12 cellular contexts compared by ENCODE assay signal in genomic region chr15:44598892-44599291, GRCh38.
DNase-seq lines count a peak whose midpoint lies in the region; ATAC-seq, FAIRE-seq and TF ChIP-seq lines count a peak whose summit lies in the region.
"Had no signal": no experiment of that assay in that cellular context is flagged by ENCODE, and none has a peak within 500 bp of the region (broad histone marks: within the 10 kb centered on the region; RNA-seq: fewer than 3 reads in every experiment).

No MANE protein-coding gene starts in this region.

- no peaks in the 10 kb centered on the region for H3K9me3 Mint-ChIP-seq in GM23338
- no peaks in the 10 kb centered on the region for H3K9me3 Mint-ChIP-seq in memory B cell

- H3K4me1 Mint-ChIP-seq in GM23338 (no peaks in the 10 kb centered on the region), memory B cell (no peaks in the 10 kb centered on the region)

- H3K27me3 Mint-ChIP-seq in GM23338 (ENCODE audit: insufficient read depth, low read depth, poor library complexity) (no peaks in the 10 kb centered on the region), memory B cell (no peaks in the 10 kb centered on the region)

- H3K36me3 Mint-ChIP-seq in GM23338 (ENCODE audit: low read depth) (peaks cover 31% of the 10 kb centered on the region), memory B cell (peaks cover 26% of the 10 kb centered on the region)

- H3K4me3 Mint-ChIP-seq in GM23338 (no peak overlapping the region), memory B cell (no peak overlapping the region)

- H3K27ac ChIP-seq in GM23338 (ENCODE audit: low read depth) (peak overlapping the region; percentile 39), kidney (ENCODE audit: low read depth in 2 of 2, low read length in 2 of 2) (no peak overlapping the region)

- H3K4me3 ChIP-seq in AG04449 (ENCODE audit: low read depth, low read length) = no peak overlapping the region
- no peak overlapping the region for H3K4me3 ChIP-seq in GM23338
- no peak overlapping the region for H3K4me3 ChIP-seq in adipocyte (ENCODE audit: low read length)
- H3K4me3 ChIP-seq in kidney (ENCODE audit: low read length in 2 of 2) = no peak overlapping the region

- POLR2A ChIA-PET in AG04449 (lab: Yijun Ruan, JAX) = no interaction called here

- H3K27me3 ChIP-seq in GM23338 (ENCODE audit: insufficient read depth) = no peaks in the 10 kb centered on the region
- no peaks in the 10 kb centered on the region for H3K27me3 ChIP-seq in adipocyte (replicated peaks; ENCODE audit: control insufficient read depth, insufficient read depth, low read length)

- peak; percentile 46 for DNase-seq in AG04449 (ENCODE audit: low read depth, low spot score)
- no peak for DNase-seq in GM23338 (ENCODE audit: low spot score)
- DNase-seq in adipocyte (ENCODE audit: low read depth) = peak; percentile 76
- DNase-seq in memory B cell (ENCODE audit: low spot score in 2 of 2) = no peak
- DNase-seq in COLO829 (ENCODE audit: low spot score) = no peak
- no peak for DNase-seq in NCI-H1694 treated with DMSO at 0.1 percent for 48 hours (lab: John Stamatoyannopoulos, UW)
- no peak for DNase-seq in kidney
- no peak for DNase-seq in NCI-H524 (lab: John Stamatoyannopoulos, UW)
- DNase-seq: amygdala; COR-L47; mesendoderm; stimulated activated CD4-positive, alpha-beta T cell treated with anti-CD3 and anti-CD28 coated beads, Interleukin-1b, Interleukin-23, amount 100 ng/mL, for 48 hours had no signal

- no peaks in the 10 kb centered on the region for H3K9me2 ChIP-seq in GM23338 (ENCODE audit: insufficient read depth)

- H3K36me3 ChIP-seq in GM23338 (ENCODE audit: insufficient read depth) (peaks cover 18% of the 10 kb centered on the region), adipocyte (ENCODE audit: control insufficient read depth, insufficient read depth, low read length, severe bottlenecking) (peaks cover 86% of the 10 kb centered on the region), kidney (ENCODE audit: control insufficient read depth in 1 of 2, insufficient read depth in 2 of 2, low read length in 2 of 2) (peaks cover 14 to 44% of the 10 kb centered on the region in 2 donors)

- H3F3A ChIP-seq in GM23338 (replicated peaks; ENCODE audit: low read depth) = no peaks in the 10 kb centered on the region

- intact Hi-C loops in kidney (cut with DNase I) = no loop called here

- ATAC-seq in GM23338 (no peak), memory B cell (ENCODE audit: low read depth) (no peak)

- TF ChIP-seq CTCF in AG04449 (IDR thresholded peaks at IDR 0.05; ENCODE audit: insufficient read depth, low read length, missing control alignments) (no peak), GM23338 (conservative IDR thresholded peaks at IDR 0.05; ENCODE audit: low read depth in 2 of 2) (no peak), kidney (IDR thresholded peaks at IDR 0.05; ENCODE audit: borderline replicate concordance, extremely low read depth, insufficient read depth) (no peak)

- no peaks in the 10 kb centered on the region for H3K4me1 ChIP-seq in GM23338 (ENCODE audit: insufficient read depth)
- no peaks in the 10 kb centered on the region for H3K4me1 ChIP-seq in adipocyte (ENCODE audit: control insufficient read depth, insufficient read depth, low read length)
- H3K4me1 ChIP-seq in kidney (ENCODE audit: control insufficient read depth in 1 of 2, insufficient read depth in 1 of 2, low read depth in 1 of 2, low read length in 2 of 2) = no peaks in the 10 kb centered on the region

- H3K9me3 ChIP-seq in adipocyte (ENCODE audit: control insufficient read depth, low read length) = no peaks in the 10 kb centered on the region
- no peaks in the 10 kb centered on the region for H3K9me3 ChIP-seq in kidney (ENCODE audit: control insufficient read depth in 1 of 2, low read length in 2 of 2)

- 0 out of 2 replicates have a peak, but pooled peaks cover 3% of the 10 kb centered on the region for H4K20me1 ChIP-seq in GM23338 (replicated peaks; ENCODE audit: insufficient read depth)

- no peak overlapping the region for H3K9ac ChIP-seq in adipocyte (ENCODE audit: low read length)
- H3K9ac ChIP-seq in kidney (ENCODE audit: low read length in 2 of 2) = no peak overlapping the region

- H3K4me2 ChIP-seq in GM23338 = no peak overlapping the region

- H2AFZ ChIP-seq in GM23338 = no peak overlapping the region

- CTCF ChIA-PET in AG04449 (lab: Yijun Ruan, JAX) = interaction anchor here (1.7 to 3.4 kb wide), 6 partner anchors 10 to 139 kb away, joined by 5 to 22 read pairs (median 10); partner anchors contain the start of gene SPG11

- no peaks in the 10 kb centered on the region for H3K79me2 ChIP-seq in GM23338 (replicated peaks; ENCODE audit: insufficient read depth)

- H3K27ac Mint-ChIP-seq in GM23338 = peak overlapping the region; percentile 86
- H3K27ac Mint-ChIP-seq in memory B cell = peak overlapping the region; percentile 83

- FAIRE-seq in kidney (lab: Jason Lieb, UNC) = no peak

TF ChIP-seq in GM23338, 12 proteins besides CTCF, POLR2A, EP300 and RAD21 (continues in another document):
- TF ChIP-seq CREB1 (CRISPR knock-in tag; IDR thresholded peaks at IDR 0.05; ENCODE audit: low read depth) (no peak), EZH2phosphoT487 (IDR thresholded peaks at IDR 0.05; ENCODE audit: unreplicated experiment) (no peak), POLR2AphosphoS5 (IDR thresholded peaks at IDR 0.05; ENCODE audit: low read depth) (no peak), JUNB (IDR thresholded peaks at IDR 0.05; ENCODE audit: unreplicated experiment) (no peak), ZNF114 (CRISPR knock-in tag; IDR thresholded peaks at IDR 0.05) (no peak)
- TF ChIP-seq, protein P1, sequence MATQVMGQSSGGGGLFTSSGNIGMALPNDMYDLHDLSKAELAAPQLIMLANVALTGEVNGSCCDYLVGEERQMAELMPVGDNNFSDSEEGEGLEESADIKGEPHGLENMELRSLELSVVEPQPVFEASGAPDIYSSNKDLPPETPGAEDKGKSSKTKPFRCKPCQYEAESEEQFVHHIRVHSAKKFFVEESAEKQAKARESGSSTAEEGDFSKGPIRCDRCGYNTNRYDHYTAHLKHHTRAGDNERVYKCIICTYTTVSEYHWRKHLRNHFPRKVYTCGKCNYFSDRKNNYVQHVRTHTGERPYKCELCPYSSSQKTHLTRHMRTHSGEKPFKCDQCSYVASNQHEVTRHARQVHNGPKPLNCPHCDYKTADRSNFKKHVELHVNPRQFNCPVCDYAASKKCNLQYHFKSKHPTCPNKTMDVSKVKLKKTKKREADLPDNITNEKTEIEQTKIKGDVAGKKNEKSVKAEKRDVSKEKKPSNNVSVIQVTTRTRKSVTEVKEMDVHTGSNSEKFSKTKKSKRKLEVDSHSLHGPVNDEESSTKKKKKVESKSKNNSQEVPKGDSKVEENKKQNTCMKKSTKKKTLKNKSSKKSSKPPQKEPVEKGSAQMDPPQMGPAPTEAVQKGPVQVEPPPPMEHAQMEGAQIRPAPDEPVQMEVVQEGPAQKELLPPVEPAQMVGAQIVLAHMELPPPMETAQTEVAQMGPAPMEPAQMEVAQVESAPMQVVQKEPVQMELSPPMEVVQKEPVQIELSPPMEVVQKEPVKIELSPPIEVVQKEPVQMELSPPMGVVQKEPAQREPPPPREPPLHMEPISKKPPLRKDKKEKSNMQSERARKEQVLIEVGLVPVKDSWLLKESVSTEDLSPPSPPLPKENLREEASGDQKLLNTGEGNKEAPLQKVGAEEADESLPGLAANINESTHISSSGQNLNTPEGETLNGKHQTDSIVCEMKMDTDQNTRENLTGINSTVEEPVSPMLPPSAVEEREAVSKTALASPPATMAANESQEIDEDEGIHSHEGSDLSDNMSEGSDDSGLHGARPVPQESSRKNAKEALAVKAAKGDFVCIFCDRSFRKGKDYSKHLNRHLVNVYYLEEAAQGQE (IDR thresholded peaks at IDR 0.05; ENCODE audit: unreplicated experiment) = no peak

Comparison
In these comparisons a context has a peak if more than half of its experiments do, and no peak if none do; other contexts are left out.
1. DNase-seq: peak in AG04449 (single experiment) and adipocyte (single experiment); none in GM23338 (single experiment), memory B cell (0 of 2), COLO829 (single experiment), NCI-H1694 treated with DMSO at 0.1 percent for 48 hours (single experiment), kidney (single experiment) and NCI-H524 (0 of 2).